In the genomic region with DNA sequence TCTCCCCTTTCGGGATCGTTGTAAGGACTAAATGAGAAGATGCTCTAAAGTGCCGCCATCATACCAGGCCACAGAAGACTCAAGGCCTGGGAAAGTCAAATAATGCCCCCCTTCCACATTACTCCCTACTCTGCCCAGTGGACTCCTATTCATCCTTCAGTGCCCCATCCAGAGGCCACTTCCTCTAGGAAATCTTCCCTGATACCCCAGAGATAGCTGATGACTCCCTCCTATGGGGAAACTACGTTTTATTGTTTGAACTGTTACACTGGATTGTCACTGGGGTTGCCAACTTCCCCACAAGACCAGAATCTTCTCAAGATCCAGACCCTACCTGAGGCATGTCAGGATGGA, we compare ENCODE assay signal across 22 cellular contexts. TPM values are rescaled to one million over a fixed set of nuclear protein-coding genes. Genes with fewer than 3 reads are reported as not detected.
"Had no signal": no experiment of that assay in that cellular context is flagged by ENCODE, and none has a peak within 500 bp of the region (broad histone marks: within the 10 kb centered on the region; RNA-seq: fewer than 3 reads in every experiment).

No MANE protein-coding gene starts in this region.

- DNase-seq: dermis blood vessel endothelial cell; dorsolateral prefrontal cortex; effector CD4-positive, alpha-beta T cell; effector memory CD4-positive, alpha-beta T cell; foreskin keratinocyte; heart left ventricle; hippocampal formation; left cardiac atrium; left lung; left ventricle myocardium superior; lower lobe of right lung; mesenchymal stem cell; mucosa of descending colon; naive B cell had no signal

- ATAC-seq: foreskin keratinocyte, gastroesophageal sphincter, heart left ventricle, left cardiac atrium, left lung, left ventricle myocardium superior, lower lobe of right lung, mucosa of descending colon had no signal

- H3K4me3 ChIP-seq: coronary artery, dorsolateral prefrontal cortex, esophagus muscularis mucosa, gastroesophageal sphincter, heart left ventricle, left lung, lower lobe of right lung, mucosa of descending colon had no signal

- FAIRE-seq: colon, endothelial cell of umbilical vein, frontal cortex, islet of Langerhans, keratinocyte had no signal

- H3K36me3 ChIP-seq: heart left ventricle, left lung, lower lobe of right lung had no signal

RNA-seq across cellular contexts. Expression of a gene that starts 14.2 kb away (rescaled TPM):
- total RNA-seq: dermis blood vessel endothelial cell had no signal
